In the genomic region with DNA sequence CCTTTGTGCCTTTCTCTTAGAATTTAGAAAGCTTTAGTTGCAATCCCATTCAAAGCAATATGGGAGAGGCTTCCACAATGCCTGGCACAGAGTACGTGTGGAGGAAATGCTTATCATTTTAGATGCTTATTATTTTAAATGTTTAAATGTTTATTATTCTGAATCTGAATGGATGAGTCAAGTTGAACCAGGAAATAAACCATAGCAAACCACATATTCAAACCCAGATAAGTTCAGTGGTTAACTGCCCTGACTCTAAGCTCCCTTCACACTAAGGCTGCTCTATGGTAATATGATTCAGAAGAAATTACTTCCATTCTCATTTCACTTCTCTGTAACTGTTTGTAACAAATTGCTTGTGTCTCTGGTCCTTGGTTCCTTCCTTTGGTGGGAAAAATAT, we compare ENCODE assay signal across 12 cellular contexts. TPM values are rescaled to one million over a fixed set of nuclear protein-coding genes. Genes with fewer than 3 reads are reported as not detected.
DNase-seq lines count a peak whose midpoint lies in the region; ATAC-seq and TF ChIP-seq lines count a peak whose summit lies in the region.
"Had no signal": no experiment of that assay in that cellular context is flagged by ENCODE, and none has a peak within 500 bp of the region (broad histone marks: within the 10 kb centered on the region; RNA-seq: fewer than 3 reads in every experiment).

No MANE protein-coding gene starts in this region.

- no peaks in the 10 kb centered on the region for H3K9me2 ChIP-seq in SK-N-SH

- DNase-seq in activated CD8-positive, alpha-beta memory T cell treated with anti-CD3 and anti-CD28 coated beads, Interleukin-2, amount 10 ng/mL, durations not matched to agents 7 days and 5 days, result no peak
- DNase-seq in activated CD8-positive, alpha-beta memory T cell treated with anti-CD3 and anti-CD28 coated beads, Interleukin-2, amount 50 U/mL, for 4 hours, result no peak
- no peak for DNase-seq in SK-N-SH
- no peak for DNase-seq in esophagus squamous epithelium (lab: John Stamatoyannopoulos, UW)
- DNase-seq in NCI-H1417 (lab: John Stamatoyannopoulos, UW), result no peak
- DNase-seq in stimulated activated CD4-positive, alpha-beta T cell treated with anti-CD3 and anti-CD28 coated beads, Interleukin-4, amount 100 ng/mL, for 4 hours, result no peak
- DNase-seq: activated CD8-positive, alpha-beta memory T cell treated with anti-CD3 and anti-CD28 coated beads for 24 hours; AML-193; NCI-H1092 treated with DMSO at 0.1 percent for 48 hours had no signal

- intact Hi-C loops in esophagus squamous epithelium (cut with DNase I), result loop anchor here (10.0 kb wide), 1 partner anchor 65 kb away; no protein-coding TSS in a partner anchor

- no peaks in the 10 kb centered on the region for H3K9me3 Mint-ChIP-seq in activated CD8-positive, alpha-beta memory T cell treated with anti-CD3 and anti-CD28 coated beads, Interleukin-2, amount 10 ng/mL, durations not matched to agents 7 days and 5 days (ENCODE audit: low read depth)
- no peaks in the 10 kb centered on the region for H3K9me3 Mint-ChIP-seq in stimulated activated memory B cell treated with anti-CD40 and anti-IgM and Interleukin-4, amounts not matched to agents 10 μg/mL and 1 μg/mL and 100 μg/mL, for 72 hours

- CTCF ChIA-PET in activated CD8-positive, alpha-beta memory T cell treated with anti-CD3 and anti-CD28 coated beads, Interleukin-2, amount 10 ng/mL, durations not matched to agents 7 days and 5 days (lab: Charles Lee), result no interaction called here
- CTCF ChIA-PET in SK-N-SH (lab: Yijun Ruan, JAX), result interaction anchor here (0.8 to 1.0 kb wide), 2 partner anchors 151 to 278 kb away, joined by 3 to 4 read pairs; no protein-coding TSS in a partner anchor

- WGBS in SK-N-SH (ENCODE audit: low lambda C conversion rate), result 25% methylated on average over 1 of the region's 1 CpG
- 9 to 21% methylated on average over 1 of the region's 1 CpG for WGBS in esophagus squamous epithelium, 2 donors

- peaks cover 16% of the 10 kb centered on the region for H3K27me3 Mint-ChIP-seq in activated CD8-positive, alpha-beta memory T cell treated with anti-CD3 and anti-CD28 coated beads, Interleukin-2, amount 10 ng/mL, durations not matched to agents 7 days and 5 days
- no peaks in the 10 kb centered on the region for H3K27me3 Mint-ChIP-seq in stimulated activated memory B cell treated with anti-CD40 and anti-IgM and Interleukin-4, amounts not matched to agents 10 μg/mL and 1 μg/mL and 100 μg/mL, for 72 hours

- peak overlapping the region; percentile 61 for H2AFZ ChIP-seq in SK-N-SH (ENCODE audit: low read depth)

- 0 out of 2 replicates have a peak overlapping the region, but pooled peaks have one; percentile 1 for H3K4me2 ChIP-seq in SK-N-SH

- peaks cover 5 to 22% of the 10 kb centered on the region in 2 experiments; a peak in 2 of 4 replicates for H3K4me1 ChIP-seq in SK-N-SH (ENCODE audit: control insufficient read depth in 1 of 2, insufficient read depth in 2 of 2, low read depth in 1 of 2, low read length in 1 of 2)
- peaks cover 6 to 39% (median 7%) of the 10 kb centered on the region in 3 donors for H3K4me1 ChIP-seq in esophagus squamous epithelium
- H3K4me1 ChIP-seq: uterus had no signal

- peak; percentile 65 for ATAC-seq in activated CD8-positive, alpha-beta memory T cell treated with anti-CD3 and anti-CD28 coated beads, Interleukin-2, amount 10 ng/mL, durations not matched to agents 7 days and 5 days
- peak; percentile 53 for ATAC-seq in stimulated activated memory B cell treated with anti-CD40 and anti-IgM and Interleukin-4, amounts not matched to agents 10 μg/mL and 1 μg/mL and 100 μg/mL, for 72 hours
- no peak for ATAC-seq in GM19328 (IDR thresholded peaks at IDR 0.05; ENCODE audit: unreplicated experiment)

- peaks cover 11% of the 10 kb centered on the region; the same call in 1 of the 2 replicates for H3K79me2 ChIP-seq in SK-N-SH (ENCODE audit: insufficient read depth)

- H4K20me1 ChIP-seq in SK-N-SH (ENCODE audit: insufficient read depth), result no peaks in the 10 kb centered on the region

- peaks cover 27% of the 10 kb centered on the region for H3K4me1 Mint-ChIP-seq in activated CD8-positive, alpha-beta memory T cell treated with anti-CD3 and anti-CD28 coated beads, Interleukin-2, amount 10 ng/mL, durations not matched to agents 7 days and 5 days
- peaks cover 10% of the 10 kb centered on the region for H3K4me1 Mint-ChIP-seq in stimulated activated memory B cell treated with anti-CD40 and anti-IgM and Interleukin-4, amounts not matched to agents 10 μg/mL and 1 μg/mL and 100 μg/mL, for 72 hours

- H3K36me3 Mint-ChIP-seq in activated CD8-positive, alpha-beta memory T cell treated with anti-CD3 and anti-CD28 coated beads, Interleukin-2, amount 10 ng/mL, durations not matched to agents 7 days and 5 days, result no peaks in the 10 kb centered on the region
- no peaks in the 10 kb centered on the region for H3K36me3 Mint-ChIP-seq in stimulated activated memory B cell treated with anti-CD40 and anti-IgM and Interleukin-4, amounts not matched to agents 10 μg/mL and 1 μg/mL and 100 μg/mL, for 72 hours

- no peaks in the 10 kb centered on the region; the same call in 1 of the 2 replicates for H3K9me3 ChIP-seq in SK-N-SH
- no peaks in the 10 kb centered on the region for H3K9me3 ChIP-seq in esophagus squamous epithelium
- H3K9me3 ChIP-seq: uterus had no signal

- TF ChIP-seq CTCF in SK-N-SH (IDR thresholded peaks at IDR 0.05) (no peak), esophagus squamous epithelium (IDR thresholded peaks at IDR 0.05) (no peak)

- TF ChIP-seq RAD21 in SK-N-SH (IDR thresholded peaks at IDR 0.05; ENCODE audit: low read length), result no peak

- H3K27ac Mint-ChIP-seq in activated CD8-positive, alpha-beta memory T cell treated with anti-CD3 and anti-CD28 coated beads, Interleukin-2, amount 10 ng/mL, durations not matched to agents 7 days and 5 days, result no peak overlapping the region
- no peak overlapping the region for H3K27ac Mint-ChIP-seq in stimulated activated memory B cell treated with anti-CD40 and anti-IgM and Interleukin-4, amounts not matched to agents 10 μg/mL and 1 μg/mL and 100 μg/mL, for 72 hours

- H3F3A ChIP-seq in SK-N-SH (replicated peaks; ENCODE audit: insufficient read depth), result peaks cover 53% of the 10 kb centered on the region

- no peak for TF ChIP-seq EP300 in SK-N-SH (IDR thresholded peaks at IDR 0.05; ENCODE audit: borderline replicate concordance in 1 of 2, low read depth in 1 of 2, low read length in 1 of 2)

- H3K4me3 Mint-ChIP-seq in activated CD8-positive, alpha-beta memory T cell treated with anti-CD3 and anti-CD28 coated beads, Interleukin-2, amount 10 ng/mL, durations not matched to agents 7 days and 5 days, result no peak overlapping the region
- H3K4me3 Mint-ChIP-seq in stimulated activated memory B cell treated with anti-CD40 and anti-IgM and Interleukin-4, amounts not matched to agents 10 μg/mL and 1 μg/mL and 100 μg/mL, for 72 hours, result no peak overlapping the region

- no peak overlapping the region for H3K4me3 ChIP-seq in SK-N-SH (ENCODE audit: low read depth in 2 of 2, low read length in 1 of 2)
- no peak overlapping the region for H3K4me3 ChIP-seq in esophagus squamous epithelium
- H3K4me3 ChIP-seq: uterus had no signal

- POLR2A ChIA-PET in SK-N-SH (lab: Yijun Ruan, JAX), result no interaction called here

- no peak for TF ChIP-seq POLR2A in esophagus squamous epithelium (IDR thresholded peaks at IDR 0.05)

- H3K36me3 ChIP-seq in SK-N-SH (replicated peaks in 1 of 2; ENCODE audit: control insufficient read depth in 1 of 2, insufficient read depth in 2 of 2, low read length in 1 of 2) (no peaks in the 10 kb centered on the region), esophagus squamous epithelium (no peaks in the 10 kb centered on the region)
- H3K36me3 ChIP-seq: uterus had no signal

- H3K27ac ChIP-seq in SK-N-SH (ENCODE audit: low read depth in 2 of 2, low read length in 1 of 2) (peak overlapping the region in 1 of 2 experiments; percentile 73; a peak in 2 of 4 replicates), esophagus squamous epithelium (peak overlapping the region; percentile 31 to 67 (median 50))
- H3K27ac ChIP-seq: uterus had no signal

- peak overlapping the region; percentile 12; the same call in 1 of the 2 replicates for H3K9ac ChIP-seq in SK-N-SH

- no peaks in the 10 kb centered on the region for H3K27me3 ChIP-seq in SK-N-SH (ENCODE audit: insufficient read depth)
- no peaks in the 10 kb centered on the region for H3K27me3 ChIP-seq in esophagus squamous epithelium
- H3K27me3 ChIP-seq: uterus had no signal

TF ChIP-seq in SK-N-SH, 30 proteins besides CTCF, POLR2A, EP300 and RAD21 (continues in another document):
- no peak for TF ChIP-seq TCF12 (IDR thresholded peaks at IDR 0.05)
- TF ChIP-seq, protein P1, sequence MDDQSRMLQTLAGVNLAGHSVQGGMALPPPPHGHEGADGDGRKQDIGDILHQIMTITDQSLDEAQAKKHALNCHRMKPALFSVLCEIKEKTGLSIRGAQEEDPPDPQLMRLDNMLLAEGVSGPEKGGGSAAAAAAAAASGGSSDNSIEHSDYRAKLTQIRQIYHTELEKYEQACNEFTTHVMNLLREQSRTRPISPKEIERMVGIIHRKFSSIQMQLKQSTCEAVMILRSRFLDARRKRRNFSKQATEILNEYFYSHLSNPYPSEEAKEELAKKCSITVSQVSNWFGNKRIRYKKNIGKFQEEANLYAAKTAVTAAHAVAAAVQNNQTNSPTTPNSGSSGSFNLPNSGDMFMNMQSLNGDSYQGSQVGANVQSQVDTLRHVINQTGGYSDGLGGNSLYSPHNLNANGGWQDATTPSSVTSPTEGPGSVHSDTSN (IDR thresholded peaks at IDR 0.05), result no peak
- TF ChIP-seq NRF1 (IDR thresholded peaks at IDR 0.05; ENCODE audit: low read depth, low read length), result no peak
- no peak for TF ChIP-seq RFX5 (IDR thresholded peaks at IDR 0.05; ENCODE audit: low read length)
- no peak for TF ChIP-seq GABPA (IDR thresholded peaks at IDR 0.05; ENCODE audit: low read depth)
- no peak for TF ChIP-seq MXI1 (IDR thresholded peaks at IDR 0.05; ENCODE audit: low read depth, low read length)
- no peak for TF ChIP-seq TAF1 (IDR thresholded peaks at IDR 0.05; ENCODE audit: borderline replicate concordance, low read depth, low read length)
- TF ChIP-seq YY1 (IDR thresholded peaks at IDR 0.05; ENCODE audit: low read depth), result no peak
- no peak for TF ChIP-seq FOXJ3 (CRISPR knock-in tag; IDR thresholded peaks at IDR 0.05)

RNA-seq across cellular contexts. Expression of a gene that starts 5.2 kb away (rescaled TPM):
- 10 to 100 TPM; 28.4 to 30.3 TPM for total RNA-seq in activated CD8-positive, alpha-beta memory T cell treated with anti-CD3 and anti-CD28 coated beads, Interleukin-2, amount 10 ng/mL, durations not matched to agents 7 days and 5 days
- 53.4 and 84.4 TPM in 2 replicates for polyA plus RNA-seq in SK-N-SH (2012; rRNA removed)
- polyA plus RNA-seq in SK-N-SH (2012; cell fraction: cytosol; rRNA removed), result 45.2 and 55.9 TPM in 2 replicates
- 161 and 195 TPM in 2 replicates for polyA plus RNA-seq in SK-N-SH (2012; cell fraction: nucleus; rRNA removed)
- total RNA-seq in esophagus squamous epithelium, result 100 to 1,000 TPM; 129 to 233 (median 186) TPM

Comparison
In these comparisons a context has a peak if more than half of its experiments do, and no peak if none do; other contexts are left out.
1. RNA of a gene that starts 5.2 kb away (total RNA-seq): 129 to 233 TPM in esophagus squamous epithelium; 28.4 to 30.3 TPM in activated CD8-positive, alpha-beta memory T cell treated with anti-CD3 and anti-CD28 coated beads, Interleukin-2, amount 10 ng/mL, durations not matched to agents 7 days and 5 days; every median in the first group is over 4 times any median in the second.